ENCODE assay signal across 21 cellular contexts in the genomic region with DNA sequence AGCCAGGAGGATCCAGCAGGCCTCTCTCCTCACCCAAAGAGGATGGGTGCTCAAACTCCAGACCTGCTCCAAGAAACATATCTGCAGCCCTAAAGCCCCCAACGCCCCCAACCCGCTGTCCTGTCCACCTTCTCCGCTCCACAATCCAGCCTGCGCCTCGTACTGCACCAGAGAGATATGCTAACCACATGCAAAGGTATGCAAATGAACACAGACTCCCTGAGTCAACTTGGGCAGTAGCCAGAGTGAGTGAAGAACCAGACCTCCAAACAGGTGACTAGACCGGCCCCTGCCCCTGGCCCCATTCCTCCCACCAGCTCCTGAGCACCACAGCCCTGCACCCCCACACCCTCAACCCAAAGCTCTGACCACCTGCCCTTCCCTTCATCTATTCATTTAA. TPM values are rescaled to one million over a fixed set of nuclear protein-coding genes. Genes with fewer than 3 reads are reported as not detected.
A peak's percentile ranks its signal among the peaks of the same experiment; 100 is the strongest.
DNase-seq lines count a peak whose midpoint lies in the region; ATAC-seq, FAIRE-seq and TF ChIP-seq lines count a peak whose summit lies in the region.
"Had no signal": no experiment of that assay in that cellular context is flagged by ENCODE, and none has a peak within 500 bp of the region (broad histone marks: within the 10 kb centered on the region; RNA-seq: fewer than 3 reads in every experiment).

No MANE protein-coding gene starts in this region.

- ATAC-seq in Right ventricle myocardium superior (ENCODE audit: poor library complexity) = no peak
- ATAC-seq: HCT116, PC-3 had no signal

- H3K9me3 ChIP-seq in neural progenitor cell (ENCODE audit: low read depth) (no peaks in the 10 kb centered on the region), vagina (no peaks in the 10 kb centered on the region), A673 (ENCODE audit: low read depth, low read length, poor library complexity, severe bottlenecking) (no peaks in the 10 kb centered on the region)

- H3K4me3 Mint-ChIP-seq in neural progenitor cell = no peak overlapping the region
- H3K4me3 Mint-ChIP-seq in activated CD4-positive, alpha-beta memory T cell treated with anti-CD3 and anti-CD28 coated beads for 36 hours = no peak overlapping the region
- no peak overlapping the region for H3K4me3 Mint-ChIP-seq in T-helper 2 cell treated with Interferon-gamma antibody and Interleukin-4, amounts not matched to agents 5 μg/mL and 100 μg/mL, for 36 hours
- H3K4me3 Mint-ChIP-seq: CD14-positive monocyte, IgD-negative memory B cell had no signal

- H4K20me1 ChIP-seq in neural progenitor cell (ENCODE audit: low read depth) = no peaks in the 10 kb centered on the region

- no peak for TF ChIP-seq POLR2A in vagina (IDR thresholded peaks at IDR 0.05)

- peaks cover 5% of the 10 kb centered on the region for H3K4me1 Mint-ChIP-seq in neural progenitor cell
- no peaks in the 10 kb centered on the region for H3K4me1 Mint-ChIP-seq in activated CD4-positive, alpha-beta memory T cell treated with anti-CD3 and anti-CD28 coated beads for 36 hours (ENCODE audit: low read depth)
- peaks cover 2% of the 10 kb centered on the region for H3K4me1 Mint-ChIP-seq in T-helper 2 cell treated with Interferon-gamma antibody and Interleukin-4, amounts not matched to agents 5 μg/mL and 100 μg/mL, for 36 hours (ENCODE audit: low read depth)

- POLR2A ChIA-PET in activated CD4-positive, alpha-beta memory T cell treated with anti-CD3 and anti-CD28 coated beads for 36 hours (lab: Charles Lee) = no interaction called here
- POLR2A ChIA-PET in A673 (lab: Charles Lee; ENCODE audit: low non-redundant PET) = no interaction called here

- no peaks in the 10 kb centered on the region for H3K27me3 ChIP-seq in bronchial epithelial cell (ENCODE audit: control insufficient read depth, insufficient read depth, low read length)
- H3K27me3 ChIP-seq in neural progenitor cell = peaks cover 14% of the 10 kb centered on the region
- H3K27me3 ChIP-seq in vagina = no peaks in the 10 kb centered on the region
- H3K27me3 ChIP-seq in A673 (replicated peaks; ENCODE audit: insufficient read depth, low read depth, low read length, poor library complexity) = no peaks in the 10 kb centered on the region

- H3K4me3 ChIP-seq in bronchial epithelial cell (ENCODE audit: low read depth, low read length) = no peak overlapping the region
- no peak overlapping the region for H3K4me3 ChIP-seq in neural progenitor cell
- no peak overlapping the region for H3K4me3 ChIP-seq in vagina
- H3K4me3 ChIP-seq in A673 (ENCODE audit: low read depth, low read length, poor library complexity, severe bottlenecking) = no peak overlapping the region

- no peak overlapping the region for H3K27ac ChIP-seq in neural progenitor cell
- peak overlapping the region; percentile 85 for H3K27ac ChIP-seq in vagina
- H3K27ac ChIP-seq in A673 (ENCODE audit: low read depth, low read length, poor library complexity, severe bottlenecking) = no peak overlapping the region

- peak overlapping the region; percentile 50 for H3K27ac Mint-ChIP-seq in neural progenitor cell
- no peak overlapping the region for H3K27ac Mint-ChIP-seq in activated CD4-positive, alpha-beta memory T cell treated with anti-CD3 and anti-CD28 coated beads for 36 hours
- no peak overlapping the region for H3K27ac Mint-ChIP-seq in T-helper 2 cell treated with Interferon-gamma antibody and Interleukin-4, amounts not matched to agents 5 μg/mL and 100 μg/mL, for 36 hours
- H3K27ac Mint-ChIP-seq: IgD-negative memory B cell had no signal

- H3K36me3 ChIP-seq in bronchial epithelial cell (ENCODE audit: control insufficient read depth, insufficient read depth, low read length) (no peaks in the 10 kb centered on the region), neural progenitor cell (no peaks in the 10 kb centered on the region), vagina (no peaks in the 10 kb centered on the region), A673 (ENCODE audit: insufficient read depth, low read length, poor library complexity, severe bottlenecking) (no peaks in the 10 kb centered on the region)

- no peaks in the 10 kb centered on the region for H3K79me2 ChIP-seq in neural progenitor cell (ENCODE audit: low read depth)

- H3K27me3 Mint-ChIP-seq in neural progenitor cell (ENCODE audit: insufficient read depth, low read depth) = peaks cover 14% of the 10 kb centered on the region
- peaks cover 1% of the 10 kb centered on the region for H3K27me3 Mint-ChIP-seq in activated CD4-positive, alpha-beta memory T cell treated with anti-CD3 and anti-CD28 coated beads for 36 hours
- H3K27me3 Mint-ChIP-seq in T-helper 2 cell treated with Interferon-gamma antibody and Interleukin-4, amounts not matched to agents 5 μg/mL and 100 μg/mL, for 36 hours (ENCODE audit: low read depth) = peaks cover 9% of the 10 kb centered on the region

- H3K36me3 Mint-ChIP-seq in neural progenitor cell = no peaks in the 10 kb centered on the region
- no peaks in the 10 kb centered on the region for H3K36me3 Mint-ChIP-seq in activated CD4-positive, alpha-beta memory T cell treated with anti-CD3 and anti-CD28 coated beads for 36 hours
- no peaks in the 10 kb centered on the region for H3K36me3 Mint-ChIP-seq in T-helper 2 cell treated with Interferon-gamma antibody and Interleukin-4, amounts not matched to agents 5 μg/mL and 100 μg/mL, for 36 hours (ENCODE audit: low read depth)
- H3K36me3 Mint-ChIP-seq: CD14-positive monocyte, IgD-negative memory B cell had no signal

- H3K4me1 ChIP-seq in neural progenitor cell (peaks cover 13% of the 10 kb centered on the region), vagina (peaks cover 58% of the 10 kb centered on the region), A673 (ENCODE audit: insufficient read depth, low read length, poor library complexity, severe bottlenecking) (no peaks in the 10 kb centered on the region)

- peaks cover 7% of the 10 kb centered on the region for H3F3A ChIP-seq in neural progenitor cell (ENCODE audit: low read depth)

- no peak overlapping the region for H3K9ac ChIP-seq in neural progenitor cell

- CTCF ChIA-PET in activated CD4-positive, alpha-beta memory T cell treated with anti-CD3 and anti-CD28 coated beads for 36 hours (lab: Charles Lee) = interaction anchor here (0.7 to 12.2 kb wide), 4 partner anchors 12 to 110 kb away, joined by 3 to 450 read pairs (median 80); no protein-coding TSS in a partner anchor
- CTCF ChIA-PET in A673 (lab: Charles Lee) = no interaction called here

- no peak for FAIRE-seq in bronchial epithelial cell (lab: Jason Lieb, UNC)

- H3K4me2 ChIP-seq in neural progenitor cell = no peak overlapping the region

- DNase-seq in Right ventricle myocardium superior (peak; percentile 12), cardiac septum (ENCODE audit: low spot score) (no peak), bronchial epithelial cell (ENCODE audit: low read depth) (peak; percentile 45), neural progenitor cell (ENCODE audit: low spot score) (no peak), vagina (ENCODE audit: extremely low spot score in 2 of 2) (no peak), A673 (ENCODE audit: low spot score) (no peak)
- DNase-seq in activated CD4-positive, alpha-beta memory T cell treated with anti-CD3 and anti-CD28 coated beads for 36 hours = no peak
- DNase-seq in T-helper 2 cell treated with Interferon-gamma antibody and Interleukin-4, amounts not matched to agents 5 μg/mL and 100 μg/mL, for 36 hours (ENCODE audit: low spot score) = no peak
- DNase-seq: 8988T, COR-L47, DMS153, EL, NCI-H146, NCI-H2107, NCI-H345, PC-3, SHP77 had no signal

- intact Hi-C loops in Right ventricle myocardium superior (cut with DNase I) = loop anchor here (5.0 kb wide), 2 partner anchors 753 to 853 kb away; no protein-coding TSS in a partner anchor
- intact Hi-C loops in cardiac septum (cut with DNase I) = loop anchor here (5.0 kb wide), 2 partner anchors 753 to 858 kb away; no protein-coding TSS in a partner anchor
- intact Hi-C loops in vagina (cut with DNase I) = loop anchor here (10.0 kb wide), 1 partner anchor 855 kb away; no protein-coding TSS in a partner anchor
- intact Hi-C loops in activated CD4-positive, alpha-beta memory T cell treated with anti-CD3 and anti-CD28 coated beads for 36 hours (cut with micrococcal nuclease) = loop anchor here (5.0 to 10.0 kb wide), 3 partner anchors 753 to 1035 kb away; no protein-coding TSS in a partner anchor
- intact Hi-C loops in A673 (cut with micrococcal nuclease; ENCODE audit: unreplicated experiment) = loop anchor here (5.0 kb wide), 1 partner anchor 803 kb away; no protein-coding TSS in a partner anchor

- H2AFZ ChIP-seq in neural progenitor cell (replicated peaks) = no peak overlapping the region

- BruUV-seq in A673 (replicated peaks; lab: Mats Ljungman, UMichigan) = no TSS peak

- H3K9me3 Mint-ChIP-seq in neural progenitor cell = no peaks in the 10 kb centered on the region
- H3K9me3 Mint-ChIP-seq in activated CD4-positive, alpha-beta memory T cell treated with anti-CD3 and anti-CD28 coated beads for 36 hours = no peaks in the 10 kb centered on the region
- no peaks in the 10 kb centered on the region for H3K9me3 Mint-ChIP-seq in T-helper 2 cell treated with Interferon-gamma antibody and Interleukin-4, amounts not matched to agents 5 μg/mL and 100 μg/mL, for 36 hours
- H3K9me3 Mint-ChIP-seq: IgD-negative memory B cell had no signal

- TF ChIP-seq CTCF in bronchial epithelial cell (IDR thresholded peaks at IDR 0.05; ENCODE audit: insufficient read depth, low read length, severe bottlenecking) (no peak), neural progenitor cell (IDR thresholded peaks at IDR 0.05) (no peak), vagina (IDR thresholded peaks at IDR 0.05) (no peak), A673 (conservative IDR thresholded peaks at IDR 0.05; ENCODE audit: low read depth, low read length) (no peak)

RNA-seq across cellular contexts. Expression of gene EIF1, which starts 28.9 kb away (rescaled TPM):
- total RNA-seq in Right ventricle myocardium superior = 1,143 TPM
- total RNA-seq in cardiac septum = 1,014 TPM
- total RNA-seq in bronchial epithelial cell = 191 and 204 TPM in 2 replicates
- 60.7 and 91.4 TPM in 2 replicates for total RNA-seq in neural progenitor cell (ENCODE audit: low replicate concordance)
- 204 TPM for total RNA-seq in vagina
- 1,000 to 10,000 TPM; 1,052 to 1,072 TPM for total RNA-seq in activated CD4-positive, alpha-beta memory T cell treated with anti-CD3 and anti-CD28 coated beads for 36 hours
- total RNA-seq in A673 (2021) = 504 and 524 TPM in 2 replicates

RNA-seq across cellular contexts. Expression of gene KRT17, which starts 35.4 kb away (rescaled TPM):
- total RNA-seq in Right ventricle myocardium superior (not detected), cardiac septum (not detected), bronchial epithelial cell (25,286 and 30,463 TPM in 2 replicates), neural progenitor cell (ENCODE audit: low replicate concordance) (not detected in 2 replicates), vagina (165 TPM), A673 (2021) (54.1 and 82.2 TPM in 2 replicates)
- total RNA-seq in activated CD4-positive, alpha-beta memory T cell treated with anti-CD3 and anti-CD28 coated beads for 36 hours = not detected

RNA-seq across cellular contexts. Expression of gene KRT16, which starts 47.2 kb away (rescaled TPM):
- total RNA-seq in Right ventricle myocardium superior = not detected
- not detected for total RNA-seq in cardiac septum
- 1,390 and 10,131 TPM in 2 replicates for total RNA-seq in bronchial epithelial cell
- not detected in 2 replicates for total RNA-seq in neural progenitor cell (ENCODE audit: low replicate concordance)
- total RNA-seq in vagina = 872 TPM
- total RNA-seq in activated CD4-positive, alpha-beta memory T cell treated with anti-CD3 and anti-CD28 coated beads for 36 hours = not detected
- total RNA-seq in A673 (2021) = not detected in 2 replicates

RNA-seq across cellular contexts. Expression of gene GAST, which starts 52.3 kb away (rescaled TPM):
- total RNA-seq in Right ventricle myocardium superior (not detected), cardiac septum (not detected), bronchial epithelial cell (0.90 TPM in 1 of 2 replicates, not detected in the other), neural progenitor cell (ENCODE audit: low replicate concordance) (not detected in 2 replicates), vagina (not detected), A673 (2021) (not detected in 2 replicates)
- not detected for total RNA-seq in activated CD4-positive, alpha-beta memory T cell treated with anti-CD3 and anti-CD28 coated beads for 36 hours
- total RNA-seq: HT-29, PC-3 had no signal

Comparison
In these comparisons a context has a peak if more than half of its experiments do, and no peak if none do; other contexts are left out.
1. DNase-seq: peak in Right ventricle myocardium superior (single experiment) and bronchial epithelial cell (single experiment); none in cardiac septum (single experiment), neural progenitor cell (single experiment), vagina (0 of 2), activated CD4-positive, alpha-beta memory T cell treated with anti-CD3 and anti-CD28 coated beads for 36 hours (single experiment), T-helper 2 cell treated with Interferon-gamma antibody and Interleukin-4, amounts not matched to agents 5 μg/mL and 100 μg/mL, for 36 hours (single experiment) and A673 (single experiment).
2. RNA of gene KRT17, which starts 35.4 kb away (total RNA-seq): 25,286 to 30,463 TPM in bronchial epithelial cell; 165 TPM in vagina (single experiment), 54.1 to 82.2 TPM in A673, not detected in activated CD4-positive, alpha-beta memory T cell treated with anti-CD3 and anti-CD28 coated beads for 36 hours, not detected in neural progenitor cell, not detected in Right ventricle myocardium superior (single experiment) and not detected in cardiac septum (single experiment); every median in the first group is over 100 times any median in the second.
3. RNA of gene KRT16, which starts 47.2 kb away (total RNA-seq): 1,390 to 10,131 TPM in bronchial epithelial cell and 872 TPM in vagina (single experiment); not detected in Right ventricle myocardium superior (single experiment), not detected in cardiac septum (single experiment), not detected in neural progenitor cell, not detected in activated CD4-positive, alpha-beta memory T cell treated with anti-CD3 and anti-CD28 coated beads for 36 hours and not detected in A673; every median in the first group is over 100 times any median in the second.